Comparison of ENCODE assay signal across 8 cellular contexts in genomic region chr13:42270857-42271215, GRCh38. TPM values are rescaled to one million over a fixed set of nuclear protein-coding genes. Genes with fewer than 3 reads are reported as not detected.
DNase-seq lines count a peak whose midpoint lies in the region; ATAC-seq and TF ChIP-seq lines count a peak whose summit lies in the region.

No MANE protein-coding gene starts in this region.

- no peaks in the 10 kb centered on the region for H4K20me1 ChIP-seq in DOHH2 (ENCODE audit: control insufficient read depth, insufficient read depth, low read depth, low read length)

- no peak for TF ChIP-seq POLR2A in esophagus muscularis mucosa (IDR thresholded peaks at IDR 0.05; ENCODE audit: low read depth)

- H3K4me1 ChIP-seq in DOHH2 (ENCODE audit: control insufficient read depth, low read length): peaks cover 43% of the 10 kb centered on the region
- H3K4me1 ChIP-seq in Panc1 (ENCODE audit: control insufficient read depth, insufficient read depth, low read length): no peaks in the 10 kb centered on the region; the same call in 1 of the 2 replicates
- H3K4me1 ChIP-seq in esophagus muscularis mucosa: peaks cover 7 to 30% (median 26%) of the 10 kb centered on the region in 4 donors
- H3K4me1 ChIP-seq in psoas muscle: peaks cover 12% of the 10 kb centered on the region

- TF ChIP-seq CTCF in DOHH2 (IDR thresholded peaks at IDR 0.05; ENCODE audit: low read depth, low read length, poor library complexity, severe bottlenecking) (no peak), Panc1 (IDR thresholded peaks at IDR 0.05) (no peak), esophagus muscularis mucosa (IDR thresholded peaks at IDR 0.05) (no peak), psoas muscle (IDR thresholded peaks at IDR 0.05) (no peak)

- H3K4me3 ChIP-seq in DOHH2 (ENCODE audit: low read length): peak overlapping the region; percentile 77
- H3K4me3 ChIP-seq in Panc1 (ENCODE audit: low read depth in 2 of 2, low read length in 2 of 2): peak overlapping the region; percentile 68 to 72
- H3K4me3 ChIP-seq in esophagus muscularis mucosa: peak overlapping the region; percentile 90 to 98 (median 94)
- H3K4me3 ChIP-seq in psoas muscle: peak overlapping the region; percentile 99

- intact Hi-C loops in Panc1 (cut with micrococcal nuclease; ENCODE audit: unreplicated experiment): no loop called here
- intact Hi-C loops in esophagus muscularis mucosa (cut with DNase I): no loop called here
- intact Hi-C loops in psoas muscle (cut with DNase I): no loop called here

- H3K79me2 ChIP-seq in DOHH2 (ENCODE audit: control insufficient read depth, low read length): peaks cover 38% of the 10 kb centered on the region

- TSS peak; percentile 91 for BruUV-seq in Panc1 (replicated peaks; lab: Mats Ljungman, UMichigan)

- peak overlapping the region; percentile 79 for H3K4me2 ChIP-seq in DOHH2 (ENCODE audit: low read length)

- H3K36me3 ChIP-seq in DOHH2 (ENCODE audit: control insufficient read depth, low read length) (peaks cover 12% of the 10 kb centered on the region), Panc1 (ENCODE audit: control insufficient read depth, insufficient read depth, low read length) (no peaks in the 10 kb centered on the region), esophagus muscularis mucosa (no peaks in the 10 kb centered on the region), psoas muscle (ENCODE audit: insufficient read depth in 1 of 2, low read depth in 1 of 2) (no peaks in the 10 kb centered on the region)

- ATAC-seq in Panc1 (no peak), psoas muscle (no peak), HG02973 (IDR thresholded peaks at IDR 0.05; ENCODE audit: unreplicated experiment) (no peak), GM19395 (IDR thresholded peaks at IDR 0.05; ENCODE audit: unreplicated experiment) (no peak)

- H3F3A ChIP-seq in DOHH2 (ENCODE audit: control insufficient read depth, insufficient read depth): no peaks in the 10 kb centered on the region

- POLR2A ChIA-PET in Panc1 (lab: Charles Lee): interaction anchor here (0.5 kb wide), 1 partner anchor 596 kb away, joined by 5 read pairs; no protein-coding TSS in a partner anchor

- no peaks in the 10 kb centered on the region for H3K9me3 ChIP-seq in DOHH2 (ENCODE audit: control insufficient read depth, insufficient read depth, low read length)
- H3K9me3 ChIP-seq in Panc1 (ENCODE audit: control insufficient read depth, insufficient read depth, low read depth, low read length): peaks cover 7% of the 10 kb centered on the region; the same call in 1 of the 2 replicates
- no peaks in the 10 kb centered on the region for H3K9me3 ChIP-seq in esophagus muscularis mucosa
- no peaks in the 10 kb centered on the region for H3K9me3 ChIP-seq in psoas muscle

- CTCF ChIA-PET in Panc1 (lab: Charles Lee): interaction anchor here (0.8 kb wide), 1 partner anchor 288 kb away, joined by 3 read pairs; no protein-coding TSS in a partner anchor

- DNase-seq in Panc1 (ENCODE audit: low read depth, low spot score) (no peak), esophagus muscularis mucosa (ENCODE audit: extremely low spot score) (no peak), psoas muscle (no peak), HUDEP-2 (lab: John Stamatoyannopoulos, UW; ENCODE audit: unreplicated experiment in 76 of 76) (no peak), Kasumi-1 (lab: John Stamatoyannopoulos, UW) (no peak)

- no peak for TF ChIP-seq EP300 in esophagus muscularis mucosa (IDR thresholded peaks at IDR 0.05)

- in situ Hi-C loops in Panc1 (cut with HindIII; ENCODE audit: low pct_unique_long_range_greater_than_20kb, low sequenced_read_pairs): no loop called here

- H3K27me3 ChIP-seq in DOHH2 (ENCODE audit: control insufficient read depth, low read length) (no peaks in the 10 kb centered on the region), Panc1 (ENCODE audit: control insufficient read depth, insufficient read depth, low read length) (no peaks in the 10 kb centered on the region), esophagus muscularis mucosa (peaks cover 0 to 4% (median 0%) of the 10 kb centered on the region in 4 donors), psoas muscle (ENCODE audit: insufficient read depth in 3 of 3, low read length in 2 of 3) (no peaks in the 10 kb centered on the region)

- H3K9me2 ChIP-seq in DOHH2 (replicated peaks; ENCODE audit: control insufficient read depth, low read length): no peaks in the 10 kb centered on the region

- H3K27ac ChIP-seq in DOHH2 (ENCODE audit: low read depth, low read length) (peak overlapping the region; percentile 62), Panc1 (ENCODE audit: low read length) (peak overlapping the region; percentile 91), esophagus muscularis mucosa (replicated peaks in 1 of 4) (peak overlapping the region; percentile 89 to 97 (median 92)), psoas muscle (peak overlapping the region; percentile 86)

- WGBS in esophagus muscularis mucosa: 82% methylated on average over 6 of the region's 6 CpGs
- 80 to 84% (median 82%) methylated on average over 6 of the region's 6 CpGs for WGBS in psoas muscle, 3 donors

RNA-seq across cellular contexts. Expression of gene AKAP11, which starts 1.1 kb away (rescaled TPM):
- total RNA-seq in Panc1 (2021; ENCODE audit: unreplicated experiment) (17.8 TPM), esophagus muscularis mucosa (10 to 100 TPM; 36.1 to 43.4 (median 39.6) TPM), psoas muscle (10 to 100 TPM; 12.0 to 17.7 (median 15.5) TPM)
- polyA plus RNA-seq in Panc1 (2012; ENCODE audit: insufficient read length): 6.2 TPM
- polyA plus RNA-seq in psoas muscle: 10 to 100 TPM in 1 of 3 donors, 1 to 10 TPM in 2; 2.6 to 11.4 (median 2.7) TPM
